In genomic region chr4:140943887-140944515, GRCh38 we compare ENCODE assay signal across 1 cellular context.
TF ChIP-seq lines count a peak whose summit lies in the region.

No MANE protein-coding gene starts in this region.

TF ChIP-seq in IMR-90, 13 proteins besides CTCF, POLR2A, EP300 and RAD21:
- no peak for TF ChIP-seq FOS (IDR thresholded peaks at IDR 0.05; ENCODE audit: low read depth, low read length)
- TF ChIP-seq BHLHE40 (IDR thresholded peaks at IDR 0.05; ENCODE audit: low read depth, low read length), result no peak
- no peak for TF ChIP-seq CEBPB (IDR thresholded peaks at IDR 0.05; ENCODE audit: low read depth, low read length)
- TF ChIP-seq CHD1 (IDR thresholded peaks at IDR 0.05; ENCODE audit: low read depth, low read length), result no peak
- no peak for TF ChIP-seq MXI1 (IDR thresholded peaks at IDR 0.05; ENCODE audit: borderline replicate concordance, low read depth, low read length)
